ENCODE assay signal across 27 cellular contexts in the genomic region with DNA sequence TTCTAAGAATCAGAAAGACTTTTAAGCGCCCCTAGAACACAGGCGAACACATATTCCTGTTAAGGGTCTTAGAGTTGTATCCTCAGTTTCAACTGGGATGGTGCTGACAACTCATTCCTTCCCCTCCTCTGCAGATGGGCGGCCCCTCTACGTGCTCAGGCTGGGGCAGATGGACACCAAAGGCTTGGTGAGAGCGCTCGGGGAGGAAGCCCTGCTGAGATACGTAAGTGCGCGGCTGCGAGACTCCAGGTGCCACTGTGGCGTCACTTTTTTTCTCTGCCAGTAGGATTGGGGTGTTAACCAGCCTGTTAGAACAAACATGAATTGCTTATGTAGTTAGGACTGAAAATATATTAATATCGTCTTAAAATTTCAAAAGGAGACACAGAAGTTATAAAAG.
"Had no signal": no experiment of that assay in that cellular context is flagged by ENCODE, and none has a peak within 500 bp of the region (broad histone marks: within the 10 kb centered on the region; RNA-seq: fewer than 3 reads in every experiment).

No MANE protein-coding gene starts in this region.

- H3K4me1 ChIP-seq: right lobe of liver had no signal

- H3K27me3 ChIP-seq: adrenal gland, body of pancreas, esophagus squamous epithelium, ovary, right lobe of liver had no signal

- H3K4me1 Mint-ChIP-seq: activated CD4-positive, alpha-beta memory T cell treated with anti-CD3 and anti-CD28 coated beads, Interleukin-2, amount 10 ng/mL, durations not matched to agents 7 days and 5 days; activated CD4-positive, alpha-beta T cell treated with anti-CD3 and anti-CD28 coated beads, Interleukin-2, amount 10 ng/mL, durations not matched to agents 7 days and 5 days; activated naive CD8-positive, alpha-beta T cell treated with anti-CD3 and anti-CD28 coated beads for 36 hours had no signal

- H3K9me3 Mint-ChIP-seq: activated CD4-positive, alpha-beta memory T cell treated with anti-CD3 and anti-CD28 coated beads, Interleukin-2, amount 10 ng/mL, durations not matched to agents 7 days and 5 days; activated CD4-positive, alpha-beta T cell treated with anti-CD3 and anti-CD28 coated beads, Interleukin-2, amount 10 ng/mL, durations not matched to agents 7 days and 5 days; activated naive CD4-positive, alpha-beta T cell treated with anti-CD3 and anti-CD28 coated beads for 36 hours; activated naive CD8-positive, alpha-beta T cell treated with anti-CD3 and anti-CD28 coated beads for 36 hours; nephron had no signal

- H3K27ac Mint-ChIP-seq: activated CD4-positive, alpha-beta memory T cell treated with anti-CD3 and anti-CD28 coated beads, Interleukin-2, amount 10 ng/mL, durations not matched to agents 7 days and 5 days; activated CD4-positive, alpha-beta T cell treated with anti-CD3 and anti-CD28 coated beads, Interleukin-2, amount 10 ng/mL, durations not matched to agents 7 days and 5 days; activated naive CD4-positive, alpha-beta T cell treated with anti-CD3 and anti-CD28 coated beads for 36 hours; activated naive CD8-positive, alpha-beta T cell treated with anti-CD3 and anti-CD28 coated beads for 36 hours; nephron; progenitor cell of endocrine pancreas had no signal

- H3K27ac ChIP-seq: adrenal gland, body of pancreas, epithelial cell of prostate, esophagus squamous epithelium, lower lobe of right lung, ovary, right lobe of liver, skin epidermis, thoracic aorta had no signal

- H3K4me3 Mint-ChIP-seq: activated CD4-positive, alpha-beta memory T cell treated with anti-CD3 and anti-CD28 coated beads, Interleukin-2, amount 10 ng/mL, durations not matched to agents 7 days and 5 days; activated CD4-positive, alpha-beta T cell treated with anti-CD3 and anti-CD28 coated beads, Interleukin-2, amount 10 ng/mL, durations not matched to agents 7 days and 5 days; activated naive CD4-positive, alpha-beta T cell treated with anti-CD3 and anti-CD28 coated beads for 36 hours; activated naive CD8-positive, alpha-beta T cell treated with anti-CD3 and anti-CD28 coated beads for 36 hours; nephron had no signal

- H3K4me3 ChIP-seq: adrenal gland, body of pancreas, esophagus squamous epithelium, lower lobe of right lung, ovary, right lobe of liver, skin epidermis, thoracic aorta had no signal

- DNase-seq: activated CD4-positive, alpha-beta memory T cell treated with anti-CD3 and anti-CD28 coated beads, Interleukin-2, amount 10 ng/mL, durations not matched to agents 7 days and 5 days; activated CD4-positive, alpha-beta T cell treated with anti-CD3 and anti-CD28 coated beads for 1 hour; activated CD4-positive, alpha-beta T cell treated with anti-CD3 and anti-CD28 coated beads, Interleukin-2, amount 10 ng/mL, durations not matched to agents 7 days and 5 days; activated naive CD4-positive, alpha-beta T cell treated with anti-CD3 and anti-CD28 coated beads for 36 hours; activated naive CD8-positive, alpha-beta T cell treated with anti-CD3 and anti-CD28 coated beads for 36 hours; activated T-cell treated with anti-CD3 and anti-CD28 coated beads, Interleukin-2, amount 50 U/mL, for 48 hours; body of pancreas; caudate nucleus; esophagus squamous epithelium; foreskin melanocyte; kidney glomerular epithelial cell; lower lobe of right lung; mesendoderm; ovary; right lobe of liver; stimulated activated CD4-positive, alpha-beta T cell treated with anti-CD3 and anti-CD28 coated beads, Interleukin-12 subunit alpha, Interleukin-12 subunit beta, amount 100 ng/mL, for 4 hours; stimulated activated CD4-positive, alpha-beta T cell treated with anti-CD3 and anti-CD28 coated beads, Interleukin-4, amount 100 ng/mL, for 1 hour; stimulated activated naive CD8-positive, alpha-beta T cell treated with anti-CD3 and anti-CD28 coated beads, Interleukin-15, Interleukin-2, amounts not matched to agents 100 U/mL and 50 U/mL, for 24 hours; T-helper 2 cell; trophoblast cell had no signal

- H3K9me3 ChIP-seq: adrenal gland, body of pancreas, esophagus squamous epithelium, lower lobe of right lung, ovary, right lobe of liver, thoracic aorta had no signal

- ATAC-seq: body of pancreas; left lobe of liver; lower lobe of right lung; right lobe of liver; stimulated activated naive CD8-positive, alpha-beta T cell treated with anti-CD3 and anti-CD28 coated beads, Interleukin-15, Interleukin-2, amounts not matched to agents 100 U/mL and 50 U/mL, for 24 hours had no signal

- H3K27me3 Mint-ChIP-seq: activated CD4-positive, alpha-beta memory T cell treated with anti-CD3 and anti-CD28 coated beads, Interleukin-2, amount 10 ng/mL, durations not matched to agents 7 days and 5 days; activated CD4-positive, alpha-beta T cell treated with anti-CD3 and anti-CD28 coated beads, Interleukin-2, amount 10 ng/mL, durations not matched to agents 7 days and 5 days; activated naive CD8-positive, alpha-beta T cell treated with anti-CD3 and anti-CD28 coated beads for 36 hours; progenitor cell of endocrine pancreas had no signal

- H3K36me3 ChIP-seq: ovary had no signal
